In genomic region chr1:28887835-28888682, GRCh38 we compare ENCODE assay signal across 1 cellular context.
TF ChIP-seq lines count a peak whose summit lies in the region.

No MANE protein-coding gene starts in this region.

TF ChIP-seq in K562, 482 proteins besides CTCF, POLR2A, EP300 and RAD21 (continued from another document and continues in another):
- TF ChIP-seq BHLHE40 (IDR thresholded peaks at IDR 0.05; ENCODE audit: low read length) (0 out of 2 replicates have a peak, but pooled peaks have one; percentile 29), POU5F1 (IDR thresholded peaks at IDR 0.05; ENCODE audit: borderline replicate concordance, low read depth, low read length, partially characterized antibody) (no peak), MGA (IDR thresholded peaks at IDR 0.05) (no peak), BCOR (IDR thresholded peaks at IDR 0.05) (0 out of 2 replicates have a peak, but pooled peaks have one; percentile 14), TEAD4 (IDR thresholded peaks at IDR 0.05; ENCODE audit: low read length) (no peak), TEAD4 (CRISPR knock-in tag; IDR thresholded peaks at IDR 0.05; ENCODE audit: borderline replicate concordance) (0 out of 2 replicates have a peak, but pooled peaks have one; percentile 14), SIN3A (IDR thresholded peaks at IDR 0.05; ENCODE audit: borderline replicate concordance in 2 of 2, control insufficient read depth in 1 of 2, low read depth in 2 of 2, low read length in 2 of 2) (0 out of 4 replicates have a peak, but pooled peaks of 1 of the 2 experiments have one; percentile 23), ZBTB11 (CRISPR knock-in tag; IDR thresholded peaks at IDR 0.05) (peak in 1 of 3 experiments; percentile 11; a peak in 1 of 6 replicates), RFX7 (CRISPR knock-in tag; IDR thresholded peaks at IDR 0.05) (no peak), HDGF (IDR thresholded peaks at IDR 0.05) (peak; percentile 63; the same call in 1 of the 2 replicates), ZNF79 (CRISPR knock-in tag; IDR thresholded peaks at IDR 0.05; ENCODE audit: low read depth) (no peak), HCFC1 (IDR thresholded peaks at IDR 0.05; ENCODE audit: low read depth, low read length) (no peak), MTA1 (IDR thresholded peaks at IDR 0.05; ENCODE audit: borderline replicate concordance) (0 out of 2 replicates have a peak, but pooled peaks have one; percentile 36), ZZZ3 (IDR thresholded peaks at IDR 0.05) (no peak), NR4A1 (CRISPR knock-in tag; IDR thresholded peaks at IDR 0.05) (peak; percentile 60; the same call in 1 of the 2 replicates), NR4A1 (tag; IDR thresholded peaks at IDR 0.05) (no peak), NFIC (IDR thresholded peaks at IDR 0.05) (peak; percentile 15; the same call in 1 of the 2 replicates)
- TF ChIP-seq, protein P1, sequence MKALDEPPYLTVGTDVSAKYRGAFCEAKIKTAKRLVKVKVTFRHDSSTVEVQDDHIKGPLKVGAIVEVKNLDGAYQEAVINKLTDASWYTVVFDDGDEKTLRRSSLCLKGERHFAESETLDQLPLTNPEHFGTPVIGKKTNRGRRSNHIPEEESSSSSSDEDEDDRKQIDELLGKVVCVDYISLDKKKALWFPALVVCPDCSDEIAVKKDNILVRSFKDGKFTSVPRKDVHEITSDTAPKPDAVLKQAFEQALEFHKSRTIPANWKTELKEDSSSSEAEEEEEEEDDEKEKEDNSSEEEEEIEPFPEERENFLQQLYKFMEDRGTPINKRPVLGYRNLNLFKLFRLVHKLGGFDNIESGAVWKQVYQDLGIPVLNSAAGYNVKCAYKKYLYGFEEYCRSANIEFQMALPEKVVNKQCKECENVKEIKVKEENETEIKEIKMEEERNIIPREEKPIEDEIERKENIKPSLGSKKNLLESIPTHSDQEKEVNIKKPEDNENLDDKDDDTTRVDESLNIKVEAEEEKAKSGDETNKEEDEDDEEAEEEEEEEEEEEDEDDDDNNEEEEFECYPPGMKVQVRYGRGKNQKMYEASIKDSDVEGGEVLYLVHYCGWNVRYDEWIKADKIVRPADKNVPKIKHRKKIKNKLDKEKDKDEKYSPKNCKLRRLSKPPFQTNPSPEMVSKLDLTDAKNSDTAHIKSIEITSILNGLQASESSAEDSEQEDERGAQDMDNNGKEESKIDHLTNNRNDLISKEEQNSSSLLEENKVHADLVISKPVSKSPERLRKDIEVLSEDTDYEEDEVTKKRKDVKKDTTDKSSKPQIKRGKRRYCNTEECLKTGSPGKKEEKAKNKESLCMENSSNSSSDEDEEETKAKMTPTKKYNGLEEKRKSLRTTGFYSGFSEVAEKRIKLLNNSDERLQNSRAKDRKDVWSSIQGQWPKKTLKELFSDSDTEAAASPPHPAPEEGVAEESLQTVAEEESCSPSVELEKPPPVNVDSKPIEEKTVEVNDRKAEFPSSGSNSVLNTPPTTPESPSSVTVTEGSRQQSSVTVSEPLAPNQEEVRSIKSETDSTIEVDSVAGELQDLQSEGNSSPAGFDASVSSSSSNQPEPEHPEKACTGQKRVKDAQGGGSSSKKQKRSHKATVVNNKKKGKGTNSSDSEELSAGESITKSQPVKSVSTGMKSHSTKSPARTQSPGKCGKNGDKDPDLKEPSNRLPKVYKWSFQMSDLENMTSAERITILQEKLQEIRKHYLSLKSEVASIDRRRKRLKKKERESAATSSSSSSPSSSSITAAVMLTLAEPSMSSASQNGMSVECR (CRISPR knock-in tag; IDR thresholded peaks at IDR 0.05): 0 out of 2 replicates have a peak, but pooled peaks have one; percentile 53
- TF ChIP-seq, protein P2, sequence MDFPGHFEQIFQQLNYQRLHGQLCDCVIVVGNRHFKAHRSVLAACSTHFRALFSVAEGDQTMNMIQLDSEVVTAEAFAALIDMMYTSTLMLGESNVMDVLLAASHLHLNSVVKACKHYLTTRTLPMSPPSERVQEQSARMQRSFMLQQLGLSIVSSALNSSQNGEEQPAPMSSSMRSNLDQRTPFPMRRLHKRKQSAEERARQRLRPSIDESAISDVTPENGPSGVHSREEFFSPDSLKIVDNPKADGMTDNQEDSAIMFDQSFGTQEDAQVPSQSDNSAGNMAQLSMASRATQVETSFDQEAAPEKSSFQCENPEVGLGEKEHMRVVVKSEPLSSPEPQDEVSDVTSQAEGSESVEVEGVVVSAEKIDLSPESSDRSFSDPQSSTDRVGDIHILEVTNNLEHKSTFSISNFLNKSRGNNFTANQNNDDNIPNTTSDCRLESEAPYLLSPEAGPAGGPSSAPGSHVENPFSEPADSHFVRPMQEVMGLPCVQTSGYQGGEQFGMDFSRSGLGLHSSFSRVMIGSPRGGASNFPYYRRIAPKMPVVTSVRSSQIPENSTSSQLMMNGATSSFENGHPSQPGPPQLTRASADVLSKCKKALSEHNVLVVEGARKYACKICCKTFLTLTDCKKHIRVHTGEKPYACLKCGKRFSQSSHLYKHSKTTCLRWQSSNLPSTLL (IDR thresholded peaks at IDR 0.05): no peak
- TF ChIP-seq, protein P3, sequence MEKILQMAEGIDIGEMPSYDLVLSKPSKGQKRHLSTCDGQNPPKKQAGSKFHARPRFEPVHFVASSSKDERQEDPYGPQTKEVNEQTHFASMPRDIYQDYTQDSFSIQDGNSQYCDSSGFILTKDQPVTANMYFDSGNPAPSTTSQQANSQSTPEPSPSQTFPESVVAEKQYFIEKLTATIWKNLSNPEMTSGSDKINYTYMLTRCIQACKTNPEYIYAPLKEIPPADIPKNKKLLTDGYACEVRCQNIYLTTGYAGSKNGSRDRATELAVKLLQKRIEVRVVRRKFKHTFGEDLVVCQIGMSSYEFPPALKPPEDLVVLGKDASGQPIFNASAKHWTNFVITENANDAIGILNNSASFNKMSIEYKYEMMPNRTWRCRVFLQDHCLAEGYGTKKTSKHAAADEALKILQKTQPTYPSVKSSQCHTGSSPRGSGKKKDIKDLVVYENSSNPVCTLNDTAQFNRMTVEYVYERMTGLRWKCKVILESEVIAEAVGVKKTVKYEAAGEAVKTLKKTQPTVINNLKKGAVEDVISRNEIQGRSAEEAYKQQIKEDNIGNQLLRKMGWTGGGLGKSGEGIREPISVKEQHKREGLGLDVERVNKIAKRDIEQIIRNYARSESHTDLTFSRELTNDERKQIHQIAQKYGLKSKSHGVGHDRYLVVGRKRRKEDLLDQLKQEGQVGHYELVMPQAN (IDR thresholded peaks at IDR 0.05; ENCODE audit: borderline replicate concordance): peak; percentile 69
- TF ChIP-seq, protein P4, sequence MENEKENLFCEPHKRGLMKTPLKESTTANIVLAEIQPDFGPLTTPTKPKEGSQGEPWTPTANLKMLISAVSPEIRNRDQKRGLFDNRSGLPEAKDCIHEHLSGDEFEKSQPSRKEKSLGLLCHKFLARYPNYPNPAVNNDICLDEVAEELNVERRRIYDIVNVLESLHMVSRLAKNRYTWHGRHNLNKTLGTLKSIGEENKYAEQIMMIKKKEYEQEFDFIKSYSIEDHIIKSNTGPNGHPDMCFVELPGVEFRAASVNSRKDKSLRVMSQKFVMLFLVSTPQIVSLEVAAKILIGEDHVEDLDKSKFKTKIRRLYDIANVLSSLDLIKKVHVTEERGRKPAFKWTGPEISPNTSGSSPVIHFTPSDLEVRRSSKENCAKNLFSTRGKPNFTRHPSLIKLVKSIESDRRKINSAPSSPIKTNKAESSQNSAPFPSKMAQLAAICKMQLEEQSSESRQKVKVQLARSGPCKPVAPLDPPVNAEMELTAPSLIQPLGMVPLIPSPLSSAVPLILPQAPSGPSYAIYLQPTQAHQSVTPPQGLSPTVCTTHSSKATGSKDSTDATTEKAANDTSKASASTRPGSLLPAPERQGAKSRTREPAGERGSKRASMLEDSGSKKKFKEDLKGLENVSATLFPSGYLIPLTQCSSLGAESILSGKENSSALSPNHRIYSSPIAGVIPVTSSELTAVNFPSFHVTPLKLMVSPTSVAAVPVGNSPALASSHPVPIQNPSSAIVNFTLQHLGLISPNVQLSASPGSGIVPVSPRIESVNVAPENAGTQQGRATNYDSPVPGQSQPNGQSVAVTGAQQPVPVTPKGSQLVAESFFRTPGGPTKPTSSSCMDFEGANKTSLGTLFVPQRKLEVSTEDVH (IDR thresholded peaks at IDR 0.05; ENCODE audit: low read depth, partially characterized antibody): peak; percentile 43
